Comparison of ENCODE assay signal across 8 cellular contexts in the genomic region with DNA sequence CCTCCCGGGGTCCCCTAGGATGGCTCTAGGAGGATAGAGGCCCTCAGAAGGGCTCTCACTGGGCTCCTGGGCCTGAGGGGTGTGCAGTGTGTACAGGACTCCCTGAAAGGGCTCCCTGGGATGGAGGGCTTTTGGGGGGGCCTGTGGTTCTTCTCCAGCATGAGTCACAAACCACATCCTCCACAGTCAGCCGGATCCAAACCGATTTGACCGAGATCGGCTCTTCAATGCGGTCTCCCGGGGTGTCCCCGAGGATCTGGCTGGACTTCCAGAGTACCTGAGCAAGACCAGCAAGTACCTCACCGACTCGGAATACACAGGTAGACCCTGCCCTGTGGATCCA. TPM values are rescaled to one million over a fixed set of nuclear protein-coding genes. Genes with fewer than 3 reads are reported as not detected.
A peak's percentile ranks its signal among the peaks of the same experiment; 100 is the strongest.
DNase-seq lines count a peak whose midpoint lies in the region; ATAC-seq and TF ChIP-seq lines count a peak whose summit lies in the region.

No MANE protein-coding gene starts in this region.

- H3K27ac ChIP-seq in left lung, result peak overlapping the region; percentile 70 to 93

- no peaks in the 10 kb centered on the region for H3K27me3 ChIP-seq in left lung

- no peaks in the 10 kb centered on the region for H3K9me3 ChIP-seq in left lung

- intact Hi-C loops in left lung (cut with DNase I), result no loop called here

- H3K36me3 ChIP-seq in left lung, result peaks cover 0 to 77% of the 10 kb centered on the region in 2 donors

- ATAC-seq in left lung, result peak; percentile 7
- no peak for ATAC-seq in HG03139 (IDR thresholded peaks at IDR 0.05; ENCODE audit: unreplicated experiment)

- TF ChIP-seq CTCF in left lung (IDR thresholded peaks at IDR 0.05), result no peak

- DNase-seq in AG08396 (ENCODE audit: low spot score) (peak; percentile 71), HS-27A (ENCODE audit: low read depth) (peak; percentile 81), left lung (no peak), dermis blood vessel endothelial cell (no peak), pons (ENCODE audit: low spot score) (no peak), mesenteric fat pad (ENCODE audit: low spot score) (no peak)
- DNase-seq in activated T-helper 9 cell treated with anti-CD3 and anti-CD28 coated beads, Interleukin-2, amount 50 U/mL, for 16 hours (ENCODE audit: low read depth), result peak; percentile 37

- H3K4me3 ChIP-seq in left lung, result no peak overlapping the region

- peaks cover 22 to 44% of the 10 kb centered on the region in 2 donors for H3K4me1 ChIP-seq in left lung

RNA-seq across cellular contexts. Expression of a gene that starts 4.5 kb away (rescaled TPM):
- total RNA-seq in left lung (10 to 100 TPM; 58.0 to 97.7 TPM), dermis blood vessel endothelial cell (40.0 and 48.8 TPM in 2 replicates), mesenteric fat pad (43.7 TPM)

RNA-seq across cellular contexts. Expression of a gene that starts 39.0 kb away (rescaled TPM):
- total RNA-seq in left lung (1,000 to 10,000 TPM; 1,151 to 1,430 TPM), dermis blood vessel endothelial cell (1,676 and 1,882 TPM in 2 replicates), mesenteric fat pad (967 TPM)

Comparison
In these comparisons a context has a peak if more than half of its experiments do, and no peak if none do; other contexts are left out.
1. DNase-seq: peak in AG08396 (single experiment), HS-27A (single experiment) and activated T-helper 9 cell treated with anti-CD3 and anti-CD28 coated beads, Interleukin-2, amount 50 U/mL, for 16 hours (single experiment); none in left lung (0 of 2), dermis blood vessel endothelial cell (single experiment), pons (single experiment) and mesenteric fat pad (single experiment).